In genomic region chr1:36187800-36188593, GRCh38 we compare ENCODE assay signal across 8 cellular contexts. TPM values are rescaled to one million over a fixed set of nuclear protein-coding genes. Genes with fewer than 3 reads are reported as not detected.
A peak's percentile ranks its signal among the peaks of the same experiment; 100 is the strongest.
DNase-seq lines count a peak whose midpoint lies in the region; ATAC-seq lines count a peak whose summit lies in the region.

No MANE protein-coding gene starts in this region.

- CTCF ChIA-PET in activated CD4-positive, alpha-beta T cell treated with anti-CD3 and anti-CD28 coated beads, Interleukin-2, amount 10 ng/mL, durations not matched to agents 7 days and 5 days (lab: Charles Lee) = interaction anchor here (0.6 to 4.4 kb wide), 24 partner anchors 10 to 973 kb away, joined by 3 to 58 read pairs (median 4); partner anchors contain the start of genes MAP7D1 and TRAPPC3

- H3K36me3 Mint-ChIP-seq in activated CD4-positive, alpha-beta T cell treated with anti-CD3 and anti-CD28 coated beads, Interleukin-2, amount 10 ng/mL, durations not matched to agents 7 days and 5 days (ENCODE audit: low read depth) = peaks cover 2% of the 10 kb centered on the region

- peaks cover 8% of the 10 kb centered on the region for H3K4me1 Mint-ChIP-seq in activated CD4-positive, alpha-beta T cell treated with anti-CD3 and anti-CD28 coated beads, Interleukin-2, amount 10 ng/mL, durations not matched to agents 7 days and 5 days

- no peaks in the 10 kb centered on the region for H3K27me3 Mint-ChIP-seq in activated CD4-positive, alpha-beta T cell treated with anti-CD3 and anti-CD28 coated beads, Interleukin-2, amount 10 ng/mL, durations not matched to agents 7 days and 5 days

- H3K27ac Mint-ChIP-seq in activated CD4-positive, alpha-beta T cell treated with anti-CD3 and anti-CD28 coated beads, Interleukin-2, amount 10 ng/mL, durations not matched to agents 7 days and 5 days = peak overlapping the region; percentile 84

- peak; percentile 75 for DNase-seq in GM04503 (ENCODE audit: low read depth)
- DNase-seq in NCI-H510A treated with DMSO at 0.1 percent for 48 hours (lab: John Stamatoyannopoulos, UW) = peak; percentile 99
- peak; percentile 88 for DNase-seq in activated CD4-positive, alpha-beta T cell treated with anti-CD3 and anti-CD28 coated beads, Interleukin-2, amount 10 ng/mL, durations not matched to agents 7 days and 5 days
- DNase-seq in dedifferentiated amniotic fluid mesenchymal stem cell (ENCODE audit: extremely low spot score) = peak; percentile 92
- DNase-seq in left lobe of liver (ENCODE audit: low spot score) = peak; percentile 84
- DNase-seq in stimulated activated CD4-positive, alpha-beta T cell treated with anti-CD3 and anti-CD28 coated beads, Interleukin-1b, Interleukin-23, amount 100 ng/mL, for 48 hours = peak; percentile 80

- peak; percentile 74 for ATAC-seq in HG03135 (IDR thresholded peaks at IDR 0.05; ENCODE audit: unreplicated experiment)
- peak; percentile 99 for ATAC-seq in left lobe of liver
- no peak for ATAC-seq in GM21528 (IDR thresholded peaks at IDR 0.05; ENCODE audit: low FRiP score, unreplicated experiment)

- POLR2A ChIA-PET in activated CD4-positive, alpha-beta T cell treated with anti-CD3 and anti-CD28 coated beads, Interleukin-2, amount 10 ng/mL, durations not matched to agents 7 days and 5 days (lab: Charles Lee) = no interaction called here

- H3K9me3 Mint-ChIP-seq in activated CD4-positive, alpha-beta T cell treated with anti-CD3 and anti-CD28 coated beads, Interleukin-2, amount 10 ng/mL, durations not matched to agents 7 days and 5 days = no peaks in the 10 kb centered on the region

- no peak overlapping the region for H3K4me3 Mint-ChIP-seq in activated CD4-positive, alpha-beta T cell treated with anti-CD3 and anti-CD28 coated beads, Interleukin-2, amount 10 ng/mL, durations not matched to agents 7 days and 5 days

RNA-seq across cellular contexts. Expression of gene MAP7D1, which starts 32.0 kb away (rescaled TPM):
- 100 to 1,000 TPM; 209 to 226 TPM for total RNA-seq in activated CD4-positive, alpha-beta T cell treated with anti-CD3 and anti-CD28 coated beads, Interleukin-2, amount 10 ng/mL, durations not matched to agents 7 days and 5 days
- total RNA-seq in left lobe of liver = 13.3 TPM

RNA-seq across cellular contexts. Expression of gene THRAP3, which starts 36.2 kb away (rescaled TPM):
- 100 to 1,000 TPM; 142 to 167 TPM for total RNA-seq in activated CD4-positive, alpha-beta T cell treated with anti-CD3 and anti-CD28 coated beads, Interleukin-2, amount 10 ng/mL, durations not matched to agents 7 days and 5 days
- 34.8 TPM for total RNA-seq in left lobe of liver

RNA-seq across cellular contexts. Expression of gene TRAPPC3, which starts 38.7 kb away (rescaled TPM):
- total RNA-seq in activated CD4-positive, alpha-beta T cell treated with anti-CD3 and anti-CD28 coated beads, Interleukin-2, amount 10 ng/mL, durations not matched to agents 7 days and 5 days = 10 to 100 TPM; 57.5 to 59.3 TPM
- 24.8 TPM for total RNA-seq in left lobe of liver

Comparison
In these comparisons a context has a peak if more than half of its experiments do, and no peak if none do; other contexts are left out.
1. RNA of gene MAP7D1, which starts 32.0 kb away (total RNA-seq): 209 to 226 TPM in activated CD4-positive, alpha-beta T cell treated with anti-CD3 and anti-CD28 coated beads, Interleukin-2, amount 10 ng/mL, durations not matched to agents 7 days and 5 days; 13.3 TPM in left lobe of liver (single experiment); every median in the first group is over 10 times any median in the second.
2. Peak in every context shown above with its lines, with median percentiles within 50 percentile points of each other: DNase-seq.